Comparison of ENCODE assay signal across 37 cellular contexts in the genomic region with DNA sequence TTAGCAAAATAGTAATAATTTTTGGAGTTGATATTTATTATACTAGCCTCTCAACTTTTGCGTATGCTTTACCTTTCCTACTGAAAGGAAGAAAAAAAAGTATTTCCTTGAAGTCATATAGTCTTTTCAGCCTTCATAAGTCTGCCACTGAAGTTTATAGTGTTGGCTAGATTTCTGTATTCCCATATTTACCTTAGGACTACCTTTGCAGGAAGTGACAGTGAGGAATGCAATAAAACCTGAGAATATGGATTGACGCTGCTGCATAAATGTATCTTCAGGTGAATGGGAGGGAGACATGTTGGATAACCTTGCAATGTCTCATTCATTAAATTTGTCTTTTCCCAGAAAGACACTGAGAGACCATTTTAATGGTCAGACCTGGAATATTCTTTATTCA. TPM values are rescaled to one million over a fixed set of nuclear protein-coding genes. Genes with fewer than 3 reads are reported as not detected.
"Had no signal": no experiment of that assay in that cellular context is flagged by ENCODE, and none has a peak within 500 bp of the region (broad histone marks: within the 10 kb centered on the region; RNA-seq: fewer than 3 reads in every experiment).

No MANE protein-coding gene starts in this region.

- H3K9me3 ChIP-seq: adrenal gland, ascending aorta, body of pancreas, breast epithelium had no signal

- H3K27ac ChIP-seq: adrenal gland, ascending aorta, body of pancreas, brain microvascular endothelial cell, breast epithelium, cardiac muscle cell had no signal

- H3K36me3 ChIP-seq: adrenal gland, ascending aorta, brain microvascular endothelial cell, breast epithelium, cardiac muscle cell had no signal

- H3K27me3 ChIP-seq: adrenal gland, ascending aorta, body of pancreas, brain microvascular endothelial cell, breast epithelium, cardiac muscle cell had no signal

- H3K4me3 ChIP-seq: adrenal gland, ascending aorta, body of pancreas, breast epithelium, cardiac muscle cell had no signal

- ATAC-seq: activated naive CD4-positive, alpha-beta T cell treated with anti-CD3 and anti-CD28 coated beads, Interleukin-2, amount 50 U/mL, for 72 hours; activated naive CD8-positive, alpha-beta T cell treated with anti-CD3 and anti-CD28 coated beads, Interleukin-2, amount 50 U/mL, for 24 hours; activated T-cell treated with anti-CD3 and anti-CD28 coated beads, Interleukin-2, amount 50 U/mL, for 4 hours; activated T-cell treated with anti-CD3 and anti-CD28 coated beads, Interleukin-2, amount 50 U/mL, for 72 hours; activated T-helper 17 cell treated with anti-CD3 and anti-CD28 coated beads, Interleukin-2, amount 50 U/mL, for 72 hours; body of pancreas had no signal

- DNase-seq: activated effector memory CD4-positive, alpha-beta T cell treated with anti-CD3 and anti-CD28 coated beads, Interleukin-2, amount 50 U/mL, for 16 hours; activated effector memory CD4-positive, alpha-beta T cell treated with Interleukin-2 at 50 U/mL for 16 hours; activated gamma-delta T cell; activated gamma-delta T cell treated with Interleukin-2 at 50 U/mL for 16 hours; activated naive CD4-positive, alpha-beta T cell; activated naive CD4-positive, alpha-beta T cell treated with anti-CD3 and anti-CD28 coated beads for 36 hours; activated naive CD4-positive, alpha-beta T cell treated with anti-CD3 and anti-CD28 coated beads, Interleukin-2, amount 10 ng/mL, durations not matched to agents 7 days and 5 days; activated naive CD4-positive, alpha-beta T cell treated with anti-CD3 and anti-CD28 coated beads, Interleukin-2, amount 50 U/mL, for 16 hours; activated naive CD4-positive, alpha-beta T cell treated with Interleukin-2 at 50 U/mL for 16 hours; activated naive CD8-positive, alpha-beta T cell treated with anti-CD3 and anti-CD28 coated beads for 36 hours; activated naive CD8-positive, alpha-beta T cell treated with anti-CD3 and anti-CD28 coated beads, Interleukin-2, amount 10 ng/mL, durations not matched to agents 7 days and 5 days; activated naive CD8-positive, alpha-beta T cell treated with anti-CD3 and anti-CD28 coated beads, Interleukin-2, amount 50 U/mL, for 24 hours; activated T-cell treated with anti-CD3 and anti-CD28 coated beads, Interleukin-2, amount 50 U/mL, for 1 hour; activated T-cell treated with anti-CD3 and anti-CD28 coated beads, Interleukin-2, amount 50 U/mL, for 24 hours; activated T-cell treated with anti-CD3 and anti-CD28 coated beads, Interleukin-2, amount 50 U/mL, for 4 hours; activated T-cell treated with anti-CD3 and anti-CD28 coated beads, Interleukin-2, amount 50 U/mL, for 48 hours; activated T-cell treated with anti-CD3 and anti-CD28 coated beads, Interleukin-2, amount 50 U/mL, for 72 hours; adrenal gland; amniotic stem cell; amygdala; anterior cingulate cortex; aorta; body of pancreas; brain microvascular endothelial cell; caudate nucleus; central memory CD4-positive, alpha-beta T cell; cerebellar nuclear complex had no signal

- H3K4me1 ChIP-seq: adrenal gland, ascending aorta, body of pancreas, breast epithelium had no signal

RNA-seq across cellular contexts. Expression of a gene that starts 6.6 kb away (rescaled TPM):
- total RNA-seq: activated naive CD4-positive, alpha-beta T cell treated with anti-CD3 and anti-CD28 coated beads for 36 hours; activated naive CD4-positive, alpha-beta T cell treated with anti-CD3 and anti-CD28 coated beads, Interleukin-2, amount 50 U/mL, for 72 hours; activated naive CD8-positive, alpha-beta T cell treated with anti-CD3 and anti-CD28 coated beads for 36 hours; activated naive CD8-positive, alpha-beta T cell treated with anti-CD3 and anti-CD28 coated beads, Interleukin-2, amount 10 ng/mL, durations not matched to agents 7 days and 5 days; activated T-cell treated with anti-CD3 and anti-CD28 coated beads, Interleukin-2, amount 50 U/mL, for 4 hours; activated T-cell treated with anti-CD3 and anti-CD28 coated beads, Interleukin-2, amount 50 U/mL, for 72 hours; activated T-helper 1 cell treated with anti-CD3 and anti-CD28 coated beads, Interleukin-12 subunit alpha, Interleukin-12 subunit beta, Interleukin-2, Interleukin-4 antibody, amounts not matched to agents 30 ng/mL and 10 ng/mL and 1 ng/mL, durations not matched to agents 14 hours and 24 hours and 36 hours; activated T-helper 2 cell treated with anti-CD3 and anti-CD28 coated beads, Interferon-gamma antibody, Interleukin-2, Interleukin-4, amounts not matched to agents 10 μg/mL and 5 μg/mL and 100 μg/mL, durations not matched to agents 14 hours and 24 hours and 36 hours; ascending aorta; breast epithelium; bronchial epithelial cell; cardiac septum; chondrocyte had no signal
